2 cellular contexts compared by ENCODE assay signal in the genomic region with DNA sequence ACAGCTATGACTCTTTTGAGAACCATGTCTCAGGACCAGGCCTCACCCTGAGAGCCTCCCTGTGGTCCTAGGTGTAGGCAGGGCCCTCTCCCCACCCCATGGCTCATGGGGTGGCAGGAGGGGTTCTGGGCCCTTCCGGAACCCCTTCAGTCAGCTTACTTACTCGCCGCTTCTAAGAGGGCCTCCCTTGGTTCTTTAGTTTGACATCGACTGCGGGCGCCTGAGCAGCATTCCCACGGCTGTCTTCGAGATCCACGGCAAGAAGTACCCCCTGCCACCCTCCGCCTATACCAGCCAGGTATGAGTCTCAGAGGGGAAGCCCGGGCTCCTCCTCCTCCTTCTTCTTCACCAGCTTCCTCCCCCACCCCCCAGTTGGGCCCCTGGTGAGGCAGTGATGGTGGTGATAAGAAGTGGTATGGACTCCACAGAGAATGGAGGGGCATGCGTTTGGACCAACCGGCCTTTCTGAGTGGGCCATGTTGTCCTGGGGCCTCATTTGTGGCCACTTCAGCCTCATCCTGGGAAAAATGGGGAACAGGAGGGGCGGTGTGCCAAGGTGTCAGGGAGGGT.
A peak's percentile ranks its signal among the peaks of the same experiment; 100 is the strongest.
TF ChIP-seq lines count a peak whose summit lies in the region.

No MANE protein-coding gene starts in this region.

TF ChIP-seq in WTC11, 78 proteins besides CTCF, POLR2A, EP300 and RAD21:
- TF ChIP-seq ELF4 (CRISPR knock-in tag; IDR thresholded peaks at IDR 0.05; ENCODE audit: low read depth): no peak
- peak; percentile 90 for TF ChIP-seq PRDM15 (CRISPR knock-in tag; IDR thresholded peaks at IDR 0.05)

TF ChIP-seq in H1, 55 proteins besides CTCF, POLR2A, EP300 and RAD21:
- TF ChIP-seq SP1 (IDR thresholded peaks at IDR 0.05; ENCODE audit: low read depth, low read length) (0 out of 2 replicates have a peak, but pooled peaks have one; percentile 43), YY1 (IDR thresholded peaks at IDR 0.05; ENCODE audit: low read depth, low read length) (no peak)
